ENCODE assay signal across 8 cellular contexts in genomic region chr15:42548258-42549051, GRCh38. TPM values are rescaled to one million over a fixed set of nuclear protein-coding genes. Genes with fewer than 3 reads are reported as not detected.
DNase-seq lines count a peak whose midpoint lies in the region; ATAC-seq, FAIRE-seq and TF ChIP-seq lines count a peak whose summit lies in the region.

TSS of gene HAUS2 (plus strand) at chr15:42548838. CDS start at chr15:42548873, 35 bp downstream.
TSS of gene LRRC57 (minus strand) at chr15:42548793. CDS start at chr15:42548434, 359 bp downstream.

- H3K9me3 ChIP-seq in keratinocyte (ENCODE audit: control insufficient read depth, low read depth, low read length) = no peaks in the 10 kb centered on the region

- H3K4me3 ChIP-seq in ACC112 (ENCODE audit: low read depth, low read length) = peak within 1 kb of the TSS; percentile 83
- peak within 1 kb of the TSS; percentile 78 to 99 (median 81) for H3K4me3 ChIP-seq in keratinocyte (ENCODE audit: control insufficient read depth in 2 of 3, extremely low read depth in 1 of 3, insufficient read depth in 2 of 3, low read depth in 1 of 3, low read length in 3 of 3)

- H3K4me2 ChIP-seq in keratinocyte (ENCODE audit: control insufficient read depth, extremely low read depth, insufficient read depth, low read depth, low read length) = peak within 1 kb of the TSS; percentile 66

- DNase-seq in NCI-H226 (peak; percentile 67), cerebellar cortex (ENCODE audit: low spot score) (peak; percentile 81), keratinocyte (ENCODE audit: low read depth, low spot score) (peak; percentile 25)
- peak; percentile 75 to 88 (median 84) for DNase-seq in stimulated activated CD4-positive, alpha-beta T cell treated with anti-CD3 and anti-CD28 coated beads, Interleukin-12 subunit alpha, Interleukin-12 subunit beta, amount 100 ng/mL, for 48 hours (ENCODE audit: low read depth in 2 of 3, low spot score in 1 of 3)

- peak within 1 kb of the TSS; percentile 65 for H2AFZ ChIP-seq in ACC112 (ENCODE audit: low read length, unreplicated experiment)
- peak within 1 kb of the TSS; percentile 98 for H2AFZ ChIP-seq in keratinocyte (ENCODE audit: control insufficient read depth, low read length)

- H3K27ac ChIP-seq in ACC112 (ENCODE audit: low read depth, low read length) = peak within 1 kb of the TSS; percentile 72
- H3K27ac ChIP-seq in keratinocyte (ENCODE audit: control insufficient read depth, insufficient read depth, low read length) = peak within 1 kb of the TSS; percentile 93

- H3K36me3 ChIP-seq in ACC112 (ENCODE audit: insufficient read depth, low read length) = peaks cover 10% of the 10 kb centered on the region; the same call in 1 of the 2 replicates
- H3K36me3 ChIP-seq in keratinocyte (ENCODE audit: control insufficient read depth in 2 of 2, extremely low read depth in 1 of 2, insufficient read depth in 2 of 2, low read length in 2 of 2) = peaks cover 2 to 8% of the 10 kb centered on the region in 2 experiments

- H4K20me1 ChIP-seq in keratinocyte (ENCODE audit: control insufficient read depth, extremely low read depth, insufficient read depth, low read length) = no peaks in the 10 kb centered on the region

- dilution Hi-C loops in keratinocyte (cut with MboI; ENCODE audit: extremely low pct_ligation_motif_present, low sequenced_read_pairs) = no loop called here

- no peaks in the 10 kb centered on the region for H3K27me3 ChIP-seq in ACC112 (ENCODE audit: insufficient read depth, low read length)
- H3K27me3 ChIP-seq in keratinocyte (ENCODE audit: control insufficient read depth, extremely low read depth, insufficient read depth, low read length) = no peaks in the 10 kb centered on the region

- FAIRE-seq in keratinocyte (lab: Jason Lieb, UNC) = no peak

- H3K9me1 ChIP-seq in keratinocyte (ENCODE audit: control insufficient read depth, extremely low read depth, insufficient read depth, low read length) = no peaks in the 10 kb centered on the region

- peak within 1 kb of the TSS; percentile 98 for H3K9ac ChIP-seq in keratinocyte (ENCODE audit: control insufficient read depth, extremely low read depth, insufficient read depth, low read length)

- ATAC-seq in GM18868 (IDR thresholded peaks at IDR 0.05; ENCODE audit: unreplicated experiment) = peak; percentile 81
- peak; percentile 76 for ATAC-seq in HG03103 (IDR thresholded peaks at IDR 0.05; ENCODE audit: low read depth, unreplicated experiment)
- ATAC-seq in activated CD4-positive, CD25-positive, alpha-beta regulatory T cell treated with anti-CD3 and anti-CD28 coated beads, Interleukin-2, amount 50 U/mL, for 24 hours = peak; percentile 91 to 92

- H3K4me1 ChIP-seq in ACC112 (ENCODE audit: control insufficient read depth, insufficient read depth, low read length, unreplicated experiment) = peaks cover 36% of the 10 kb centered on the region
- H3K4me1 ChIP-seq in keratinocyte (ENCODE audit: control insufficient read depth, extremely low read depth, insufficient read depth, low read length) = peaks cover 21% of the 10 kb centered on the region

- H3K79me2 ChIP-seq in ACC112 (ENCODE audit: control insufficient read depth, insufficient read depth, low read length, unreplicated experiment) (peaks cover 73% of the 10 kb centered on the region), keratinocyte (ENCODE audit: control insufficient read depth, insufficient read depth, low read length) (peaks cover 46% of the 10 kb centered on the region)

- TF ChIP-seq CTCF in keratinocyte (optimal IDR thresholded peaks at IDR 0.05 in 1 of 3, IDR thresholded peaks at IDR 0.05 in 1 of 3, conservative IDR thresholded peaks at IDR 0.05 in 1 of 3; ENCODE audit: extremely low read depth in 1 of 3, insufficient read depth in 2 of 3, low read length in 3 of 3) = no peak

RNA-seq across cellular contexts. Expression of gene HAUS2, which starts in this region (rescaled TPM):
- 17.6 to 36.3 TPM (median 22.8 TPM) in 3 replicates for polyA plus RNA-seq in keratinocyte
- 29.7 TPM for polyA plus RNA-seq in keratinocyte (2011; ENCODE audit: low read depth)
- polyA plus RNA-seq in keratinocyte (2011; cell fraction: cytosol; rRNA removed) = 18.3 and 38.4 TPM in 2 replicates
- polyA plus RNA-seq in keratinocyte (2011; cell fraction: nucleus; rRNA removed) = 11.4 and 11.9 TPM in 2 replicates
- 16.0 and 16.2 TPM in 2 replicates for polyA plus RNA-seq in keratinocyte (2012; ENCODE audit: low replicate concordance)
- polyA minus RNA-seq in keratinocyte = 2.2 to 21.2 TPM (median 7.8 TPM) in 3 replicates
- polyA minus RNA-seq in keratinocyte (2011; cell fraction: cytosol; rRNA and poly(A)+ RNA removed) = 7.9 TPM
- 2.7 and 9.5 TPM in 2 replicates for polyA minus RNA-seq in keratinocyte (2011; cell fraction: nucleus; rRNA and poly(A)+ RNA removed)

RNA-seq across cellular contexts. Expression of gene LRRC57, which starts in this region (rescaled TPM):
- polyA plus RNA-seq in keratinocyte = 11.1 to 22.1 TPM (median 12.8 TPM) in 3 replicates
- 21.1 TPM for polyA plus RNA-seq in keratinocyte (2011; ENCODE audit: low read depth)
- polyA plus RNA-seq in keratinocyte (2011; cell fraction: cytosol; rRNA removed) = 18.5 and 24.1 TPM in 2 replicates
- polyA plus RNA-seq in keratinocyte (2011; cell fraction: nucleus; rRNA removed) = 20.3 and 21.7 TPM in 2 replicates
- polyA plus RNA-seq in keratinocyte (2012; ENCODE audit: low replicate concordance) = 13.6 and 16.8 TPM in 2 replicates
- polyA minus RNA-seq in keratinocyte = 11.9 to 19.1 TPM (median 16.0 TPM) in 3 replicates
- 5.4 TPM for polyA minus RNA-seq in keratinocyte (2011; cell fraction: cytosol; rRNA and poly(A)+ RNA removed)
- 2.5 and 9.2 TPM in 2 replicates for polyA minus RNA-seq in keratinocyte (2011; cell fraction: nucleus; rRNA and poly(A)+ RNA removed)

Comparison
In these comparisons a context has a peak if more than half of its experiments do, and no peak if none do; other contexts are left out.
1. Peak in every context shown above with its lines: DNase-seq, ATAC-seq, H3K4me3 ChIP-seq and H3K27ac ChIP-seq.
2. DNase-seq: peak in every context shown above with its lines; median percentile 84 in stimulated activated CD4-positive, alpha-beta T cell treated with anti-CD3 and anti-CD28 coated beads, Interleukin-12 subunit alpha, Interleukin-12 subunit beta, amount 100 ng/mL, for 48 hours; 81 in cerebellar cortex; 67 in NCI-H226; 25 in keratinocyte.